9 cellular contexts compared by ENCODE assay signal in genomic region chr1:150813028-150813707, GRCh38. TPM values are rescaled to one million over a fixed set of nuclear protein-coding genes. Genes with fewer than 3 reads are reported as not detected.
DNase-seq lines count a peak whose midpoint lies in the region; ATAC-seq and TF ChIP-seq lines count a peak whose summit lies in the region.
"Had no signal": no experiment of that assay in that cellular context is flagged by ENCODE, and none has a peak within 500 bp of the region (broad histone marks: within the 10 kb centered on the region; RNA-seq: fewer than 3 reads in every experiment).

No MANE protein-coding gene starts in this region.

- peak; percentile 43 for DNase-seq in activated CD4-positive, alpha-beta T cell treated with anti-CD3 and anti-CD28 coated beads for 36 hours
- no peak for DNase-seq in activated CD4-positive, alpha-beta T cell treated with anti-CD3 and anti-CD28 coated beads, Interleukin-2, amount 50 U/mL, for 4 hours
- peak; percentile 61 for DNase-seq in M059J (ENCODE audit: low read depth)
- DNase-seq in SK-N-DZ (ENCODE audit: low spot score): peak; percentile 45
- peak; percentile 73 for DNase-seq in fibroblast of peridontal ligament (ENCODE audit: extremely low read depth)
- no peak for DNase-seq in osteocyte (ENCODE audit: extremely low spot score, unreplicated experiment)
- no peak for DNase-seq in NCI-H2171 treated with DMSO at 0.1 percent for 48 hours (lab: John Stamatoyannopoulos, UW)

- intact Hi-C loops in activated CD4-positive, alpha-beta T cell treated with anti-CD3 and anti-CD28 coated beads for 36 hours (cut with DNase I, micrococcal nuclease): no loop called here

- H3K4me1 Mint-ChIP-seq in activated CD4-positive, alpha-beta T cell treated with anti-CD3 and anti-CD28 coated beads for 36 hours: peaks cover 1% of the 10 kb centered on the region
- peaks cover 13% of the 10 kb centered on the region for H3K4me1 Mint-ChIP-seq in osteocyte (ENCODE audit: unreplicated experiment)

- no peaks in the 10 kb centered on the region for H3K9me3 Mint-ChIP-seq in activated CD4-positive, alpha-beta T cell treated with anti-CD3 and anti-CD28 coated beads for 36 hours (ENCODE audit: low read depth)
- H3K9me3 Mint-ChIP-seq in osteocyte (ENCODE audit: unreplicated experiment): no peaks in the 10 kb centered on the region

- CTCF ChIA-PET in activated CD4-positive, alpha-beta T cell treated with anti-CD3 and anti-CD28 coated beads for 36 hours (lab: Charles Lee): interaction anchor here (1.2 to 1.3 kb wide), 2 partner anchors 26 to 101 kb away, joined by 3 to 4 read pairs; no protein-coding TSS in a partner anchor

- no peaks in the 10 kb centered on the region for H3K27me3 Mint-ChIP-seq in activated CD4-positive, alpha-beta T cell treated with anti-CD3 and anti-CD28 coated beads for 36 hours
- no peaks in the 10 kb centered on the region for H3K27me3 Mint-ChIP-seq in osteocyte (ENCODE audit: unreplicated experiment)
- H3K27me3 Mint-ChIP-seq: CD4-positive, alpha-beta memory T cell had no signal

- peaks cover 29% of the 10 kb centered on the region for H3K36me3 Mint-ChIP-seq in activated CD4-positive, alpha-beta T cell treated with anti-CD3 and anti-CD28 coated beads for 36 hours (ENCODE audit: low read depth)
- peaks cover 31% of the 10 kb centered on the region for H3K36me3 Mint-ChIP-seq in osteocyte (ENCODE audit: unreplicated experiment)

- ATAC-seq in activated CD4-positive, alpha-beta T cell treated with anti-CD3 and anti-CD28 coated beads for 36 hours: no peak
- ATAC-seq in HG02938 (IDR thresholded peaks at IDR 0.05; ENCODE audit: unreplicated experiment): no peak

- no peak overlapping the region for H3K4me3 Mint-ChIP-seq in activated CD4-positive, alpha-beta T cell treated with anti-CD3 and anti-CD28 coated beads for 36 hours
- H3K4me3 Mint-ChIP-seq in osteocyte (ENCODE audit: unreplicated experiment): no peak overlapping the region
- H3K4me3 Mint-ChIP-seq: CD4-positive, alpha-beta memory T cell had no signal

- POLR2A ChIA-PET in activated CD4-positive, alpha-beta T cell treated with anti-CD3 and anti-CD28 coated beads for 36 hours (lab: Charles Lee): no interaction called here

- H3K27ac Mint-ChIP-seq in activated CD4-positive, alpha-beta T cell treated with anti-CD3 and anti-CD28 coated beads for 36 hours: no peak overlapping the region
- no peak overlapping the region for H3K27ac Mint-ChIP-seq in osteocyte (ENCODE audit: unreplicated experiment)

- TF ChIP-seq CTCF in osteocyte (IDR thresholded peaks at IDR 0.05): peak; percentile 75

RNA-seq across cellular contexts. Expression of gene CTSK, which starts 5.1 kb away (rescaled TPM):
- 1 to 10 TPM; 1.5 to 2.1 TPM for total RNA-seq in activated CD4-positive, alpha-beta T cell treated with anti-CD3 and anti-CD28 coated beads for 36 hours
- total RNA-seq in M059J (2014; rRNA removed; shearing (Covaris generic)): 1.7 and 2.1 TPM in 2 replicates
- 2.7 and 4.3 TPM in 2 replicates for polyA plus RNA-seq in SK-N-DZ (2014; cell fraction: cytosol; rRNA removed)
- 20.3 and 27.1 TPM in 2 replicates for polyA plus RNA-seq in SK-N-DZ (2014; cell fraction: nucleus; rRNA removed)
- total RNA-seq in osteocyte: 51.6 and 53.6 TPM in 2 replicates

RNA-seq across cellular contexts. Expression of gene CTSS, which starts 47.6 kb away (rescaled TPM):
- total RNA-seq in activated CD4-positive, alpha-beta T cell treated with anti-CD3 and anti-CD28 coated beads for 36 hours: 10 to 100 TPM; 31.4 to 44.8 TPM
- total RNA-seq in M059J (2014; rRNA removed; shearing (Covaris generic)): 26.7 and 69.1 TPM in 2 replicates
- 0.07 and 0.34 TPM in 2 replicates for polyA plus RNA-seq in SK-N-DZ (2014; cell fraction: cytosol; rRNA removed)
- polyA plus RNA-seq in SK-N-DZ (2014; cell fraction: nucleus; rRNA removed): not detected in 2 replicates
- total RNA-seq in osteocyte: 4.4 and 6.9 TPM in 2 replicates

Comparison
In these comparisons a context has a peak if more than half of its experiments do, and no peak if none do; other contexts are left out.
1. DNase-seq: peak in activated CD4-positive, alpha-beta T cell treated with anti-CD3 and anti-CD28 coated beads for 36 hours (single experiment), M059J (single experiment), SK-N-DZ (single experiment) and fibroblast of peridontal ligament (single experiment); none in activated CD4-positive, alpha-beta T cell treated with anti-CD3 and anti-CD28 coated beads, Interleukin-2, amount 50 U/mL, for 4 hours (0 of 2), osteocyte (single experiment) and NCI-H2171 treated with DMSO at 0.1 percent for 48 hours (single experiment).
2. RNA of gene CTSK, which starts 5.1 kb away (total RNA-seq): 51.6 to 53.6 TPM in osteocyte; 1.7 to 2.1 TPM in M059J and 1.5 to 2.1 TPM in activated CD4-positive, alpha-beta T cell treated with anti-CD3 and anti-CD28 coated beads for 36 hours; every median in the first group is over 10 times any median in the second.